Comparison of ENCODE assay signal across 18 cellular contexts in genomic region chr3:101531473-101532086, GRCh38. TPM values are rescaled to one million over a fixed set of nuclear protein-coding genes. Genes with fewer than 3 reads are reported as not detected.
DNase-seq lines count a peak whose midpoint lies in the region; ATAC-seq, FAIRE-seq and TF ChIP-seq lines count a peak whose summit lies in the region.
"Had no signal": no experiment of that assay in that cellular context is flagged by ENCODE, and none has a peak within 500 bp of the region (broad histone marks: within the 10 kb centered on the region; RNA-seq: fewer than 3 reads in every experiment).

No MANE protein-coding gene starts in this region.

- DNase-seq in activated T-cell treated with anti-CD3 and anti-CD28 coated beads, Interleukin-2, amount 50 U/mL, for 72 hours, result no peak
- no peak for DNase-seq in activated T-cell treated with anti-CD3 and anti-CD28 coated beads, Interleukin-2, amount 50 U/mL, for 1 hour
- DNase-seq in T-helper 17 cell, result no peak
- DNase-seq in K562 (ENCODE audit: extremely low read depth in 1 of 4, low spot score in 3 of 4), result peak in 1 of 4 experiments; percentile 38
- DNase-seq in stimulated activated naive CD8-positive, alpha-beta T cell treated with anti-CD3 and anti-CD28 coated beads, Interleukin-15, Interleukin-2, amounts not matched to agents 100 U/mL and 50 U/mL, for 24 hours, result no peak
- no peak for DNase-seq in stimulated activated CD4-positive, alpha-beta T cell treated with anti-CD3 and anti-CD28 coated beads, Interleukin-2, amount 100 ng/mL, for 24 hours
- no peak for DNase-seq in GM10248 (ENCODE audit: extremely low spot score)
- no peak for DNase-seq in H54 (ENCODE audit: insufficient read length, low spot score)
- DNase-seq: activated CD4-positive, CD25-positive, alpha-beta regulatory T cell; activated gamma-delta T cell; lower lobe of right lung; NCI-H1417; NCI-H446; stimulated activated naive B cell treated with anti-CD40 and anti-IgM and Interleukin-4, amounts not matched to agents 10 μg/mL and 1 μg/mL and 100 μg/mL, for 72 hours had no signal

- peak overlapping the region; percentile 45 to 61 for H3K4me3 Mint-ChIP-seq in activated T-cell treated with anti-CD3 and anti-CD28 coated beads, Interleukin-2, amount 50 U/mL, for 72 hours
- no peak overlapping the region for H3K4me3 Mint-ChIP-seq in T-helper 17 cell
- H3K4me3 Mint-ChIP-seq: stimulated activated naive B cell treated with anti-CD40 and anti-IgM and Interleukin-4, amounts not matched to agents 10 μg/mL and 1 μg/mL and 100 μg/mL, for 72 hours had no signal

- intact Hi-C loops in K562 (cut with micrococcal nuclease), result loop anchor here (2.0 kb wide), 1 partner anchor 19 kb away; the partner anchor contains the start of gene SENP7

- H3K4me1 ChIP-seq in K562 (replicated peaks in 1 of 2; ENCODE audit: control insufficient read depth in 2 of 2, insufficient read depth in 2 of 2, low read length in 2 of 2), result peaks cover 10 to 57% of the 10 kb centered on the region in 2 experiments
- H3K4me1 ChIP-seq: lower lobe of right lung had no signal

- peak overlapping the region; percentile 83 for H3K27ac Mint-ChIP-seq in activated T-cell treated with anti-CD3 and anti-CD28 coated beads, Interleukin-2, amount 50 U/mL, for 72 hours
- peak overlapping the region; percentile 89 for H3K27ac Mint-ChIP-seq in T-helper 17 cell
- H3K27ac Mint-ChIP-seq: stimulated activated naive B cell treated with anti-CD40 and anti-IgM and Interleukin-4, amounts not matched to agents 10 μg/mL and 1 μg/mL and 100 μg/mL, for 72 hours had no signal

- no peak overlapping the region for H3K9ac ChIP-seq in K562 (ENCODE audit: insufficient read depth in 1 of 2, low read depth in 2 of 2, low read length in 2 of 2)

- BruUV-seq in K562 (replicated peaks; lab: Mats Ljungman, UMichigan), result no TSS peak

- peak overlapping the region; percentile 83 for H3K27ac ChIP-seq in K562 (ENCODE audit: extremely low read depth, low read depth, low read length)
- H3K27ac ChIP-seq: lower lobe of right lung, neutrophil, SK-N-MC had no signal

- peak; percentile 79 to 85 for ATAC-seq in activated T-cell treated with anti-CD3 and anti-CD28 coated beads, Interleukin-2, amount 50 U/mL, for 72 hours (replicated peaks in 1 of 2)
- ATAC-seq in T-helper 17 cell (peak; percentile 59), K562 (no peak; the same call in 2 of the 3 replicates)
- peak; percentile 82 for ATAC-seq in stimulated activated naive CD8-positive, alpha-beta T cell treated with anti-CD3 and anti-CD28 coated beads, Interleukin-15, Interleukin-2, amounts not matched to agents 100 U/mL and 50 U/mL, for 24 hours
- ATAC-seq: lower lobe of right lung; sciatic nerve; stimulated activated naive B cell treated with anti-CD40 and anti-IgM and Interleukin-4, amounts not matched to agents 10 μg/mL and 1 μg/mL and 100 μg/mL, for 72 hours had no signal

- POLR2A ChIA-PET in K562 (lab: Yijun Ruan, JAX) (no interaction called here), GM10248 (lab: Yijun Ruan, JAX) (no interaction called here)

- H3K9me3 Mint-ChIP-seq in activated T-cell treated with anti-CD3 and anti-CD28 coated beads, Interleukin-2, amount 50 U/mL, for 72 hours, result peaks cover 2 to 5% of the 10 kb centered on the region in 2 donors
- H3K9me3 Mint-ChIP-seq: stimulated activated naive B cell treated with anti-CD40 and anti-IgM and Interleukin-4, amounts not matched to agents 10 μg/mL and 1 μg/mL and 100 μg/mL, for 72 hours had no signal

- no peak overlapping the region; the same call in 1 of the 2 replicates for H3K4me2 ChIP-seq in K562 (ENCODE audit: insufficient read depth, low read length)

- H3K9me3 ChIP-seq in T-helper 17 cell (ENCODE audit: control insufficient read depth, low read length, poor library complexity, severe bottlenecking) (no peaks in the 10 kb centered on the region), K562 (replicated peaks; ENCODE audit: control insufficient read depth, insufficient read depth, low read depth, low read length) (0 out of 2 replicates have a peak, but pooled peaks cover 2% of the 10 kb centered on the region)
- H3K9me3 ChIP-seq: lower lobe of right lung, neutrophil had no signal

- H3K4me3 ChIP-seq in K562, result no peak overlapping the region
- H3K4me3 ChIP-seq: lower lobe of right lung, SK-N-MC had no signal

- TF ChIP-seq POLR2A in K562 (conservative IDR thresholded peaks at IDR 0.05) (no peak), H54 (IDR thresholded peaks at IDR 0.05; ENCODE audit: low read depth, low read length) (no peak)

- WGBS in K562 (ENCODE audit: insufficient coverage, low coverage, missing lambda C conversion rate), result 0% methylated on average over 2 of the region's 2 CpGs

- peaks cover 0 to 5% of the 10 kb centered on the region in 2 donors for H3K36me3 Mint-ChIP-seq in activated T-cell treated with anti-CD3 and anti-CD28 coated beads, Interleukin-2, amount 50 U/mL, for 72 hours (ENCODE audit: insufficient read depth in 2 of 2)
- no peaks in the 10 kb centered on the region for H3K36me3 Mint-ChIP-seq in T-helper 17 cell (ENCODE audit: low read depth)
- H3K36me3 Mint-ChIP-seq: stimulated activated naive B cell treated with anti-CD40 and anti-IgM and Interleukin-4, amounts not matched to agents 10 μg/mL and 1 μg/mL and 100 μg/mL, for 72 hours had no signal

- no peaks in the 10 kb centered on the region for H3K27me3 Mint-ChIP-seq in activated T-cell treated with anti-CD3 and anti-CD28 coated beads, Interleukin-2, amount 50 U/mL, for 72 hours (ENCODE audit: low read depth)
- H3K27me3 Mint-ChIP-seq in T-helper 17 cell, result no peaks in the 10 kb centered on the region

- H3K79me2 ChIP-seq in K562 (ENCODE audit: control insufficient read depth, insufficient read depth, low read length), result no peaks in the 10 kb centered on the region

- TF ChIP-seq CTCF in K562 (IDR thresholded peaks at IDR 0.05 in 2 of 3, conservative IDR thresholded peaks at IDR 0.05 in 1 of 3; ENCODE audit: insufficient read depth in 2 of 3, low read depth in 1 of 3, low read length in 3 of 3) (no peak), GM10248 (IDR thresholded peaks at IDR 0.05; ENCODE audit: control extremely low read depth, extremely low read depth, low read depth, missing control alignments) (no peak)

- in situ Hi-C loops in K562 (cut with MboI), result no loop called here

- no peak overlapping the region for H2AFZ ChIP-seq in K562 (ENCODE audit: low read depth, low read length)

- CTCF ChIA-PET in K562 (lab: Yijun Ruan, JAX; ENCODE audit: low intra/inter-chr PET ratio) (no interaction called here), GM10248 (lab: Yijun Ruan, JAX) (no interaction called here)

- no peaks in the 10 kb centered on the region for H3K27me3 ChIP-seq in K562 (ENCODE audit: control insufficient read depth in 2 of 2, insufficient read depth in 2 of 2, low read length in 2 of 2)
- H3K27me3 ChIP-seq: neutrophil had no signal

- FAIRE-seq in K562 (lab: Jason Lieb, UNC), result peak; percentile 11
- no peak for FAIRE-seq in H54 (lab: Jason Lieb, UNC)
- FAIRE-seq: bronchial epithelial cell had no signal

- peaks cover 29% of the 10 kb centered on the region for H3K4me1 Mint-ChIP-seq in activated T-cell treated with anti-CD3 and anti-CD28 coated beads, Interleukin-2, amount 50 U/mL, for 72 hours (ENCODE audit: low read depth)
- H3K4me1 Mint-ChIP-seq in T-helper 17 cell, result peaks cover 25% of the 10 kb centered on the region
- H3K4me1 Mint-ChIP-seq: stimulated activated naive B cell treated with anti-CD40 and anti-IgM and Interleukin-4, amounts not matched to agents 10 μg/mL and 1 μg/mL and 100 μg/mL, for 72 hours had no signal

- TF ChIP-seq RAD21 in K562 (CRISPR knock-in tag; conservative IDR thresholded peaks at IDR 0.05 in 1 of 2, IDR thresholded peaks at IDR 0.05 in 1 of 2), result no peak

- TF ChIP-seq EP300 in K562 (IDR thresholded peaks at IDR 0.05; ENCODE audit: low read length), result no peak

- no peaks in the 10 kb centered on the region for H3K9me1 ChIP-seq in K562 (ENCODE audit: control insufficient read depth, insufficient read depth, low read length)

- no peaks in the 10 kb centered on the region for H3K36me3 ChIP-seq in K562 (ENCODE audit: control insufficient read depth, insufficient read depth, low read length)
- H3K36me3 ChIP-seq: lower lobe of right lung, neutrophil had no signal

- no peaks in the 10 kb centered on the region for H4K20me1 ChIP-seq in K562 (replicated peaks; ENCODE audit: control insufficient read depth, insufficient read depth, low read length)

RNA-seq across cellular contexts. Expression of gene SENP7, which starts 18.6 kb away (rescaled TPM):
- 10 to 100 TPM; 26.9 to 27.1 TPM for total RNA-seq in activated T-cell treated with anti-CD3 and anti-CD28 coated beads, Interleukin-2, amount 50 U/mL, for 72 hours
- total RNA-seq in T-helper 17 cell (10 to 100 TPM; 39.0 to 48.3 TPM), K562 (2014; rRNA removed) (7.0 and 8.7 TPM in 2 replicates), K562 (2014; rRNA removed; fragmentation: Illumina TruSeq; extraction: Trizol) (21.9 and 22.4 TPM in 2 replicates), K562 (2015; rRNA removed; fragmentation: Illumina TruSeq; extraction: Trizol) (18.8 and 21.7 TPM in 2 replicates), K562 (2021) (10.7 and 13.6 TPM in 2 replicates)
- 29.4 and 103 TPM in 2 replicates for total RNA-seq in K562 (2011; cell fraction: chromatin; rRNA removed; ENCODE audit: low replicate concordance)
- 12.0 and 19.1 TPM in 2 replicates for total RNA-seq in K562 (2011; cell fraction: nucleolus; rRNA removed)
- 41.1 and 61.4 TPM in 2 replicates for total RNA-seq in K562 (2011; cell fraction: nucleoplasm; rRNA removed)
- polyA plus RNA-seq in K562 (2011; rRNA removed) (19.2 and 20.0 TPM in 2 replicates), K562 (2014; fragmentation: Illumina TruSeq; extraction: Trizol) (10.8 and 13.9 TPM in 2 replicates), K562 (2014; fragmentation: Nextera tagmentation; extraction: Ambion mirVana) (1 to 10 TPM; 4.1 to 8.3 TPM), K562 (2014; rRNA removed) (9.5 and 10.5 TPM in 2 replicates)
- 1.4 and 4.2 TPM in 2 replicates for polyA plus RNA-seq in K562 (2011; cell fraction: cytosol; rRNA removed)
- 25.2 and 41.2 TPM in 2 replicates for polyA plus RNA-seq in K562 (2011; cell fraction: nucleus; rRNA removed)
- 7.6 and 12.3 TPM in 2 replicates for polyA plus RNA-seq in K562 (2012)
- polyA minus RNA-seq in K562 (2011; rRNA and poly(A)+ RNA removed), result 40.7 and 57.5 TPM in 2 replicates
- 7.2 and 7.6 TPM in 2 replicates for polyA minus RNA-seq in K562 (2011; cell fraction: cytosol; rRNA and poly(A)+ RNA removed)
- polyA minus RNA-seq in K562 (2011; cell fraction: nucleus; rRNA and poly(A)+ RNA removed), result 33.8 and 67.3 TPM in 2 replicates

RNA-seq across cellular contexts. Expression of gene TRMT10C, which starts 30.1 kb away (rescaled TPM):
- 10 to 100 TPM; 19.3 to 22.0 TPM for total RNA-seq in activated T-cell treated with anti-CD3 and anti-CD28 coated beads, Interleukin-2, amount 50 U/mL, for 72 hours
- 10 to 100 TPM; 27.8 to 29.5 TPM for total RNA-seq in T-helper 17 cell
- 10.8 and 31.0 TPM in 2 replicates for total RNA-seq in K562 (2011; cell fraction: chromatin; rRNA removed; ENCODE audit: low replicate concordance)
- 10.3 and 11.6 TPM in 2 replicates for total RNA-seq in K562 (2011; cell fraction: nucleolus; rRNA removed)
- total RNA-seq in K562 (2011; cell fraction: nucleoplasm; rRNA removed), result 15.8 and 17.3 TPM in 2 replicates
- total RNA-seq in K562 (2014; rRNA removed), result 39.7 and 50.4 TPM in 2 replicates
- total RNA-seq in K562 (2014; rRNA removed; fragmentation: Illumina TruSeq; extraction: Trizol), result 73.5 and 82.5 TPM in 2 replicates
- total RNA-seq in K562 (2015; rRNA removed; fragmentation: Illumina TruSeq; extraction: Trizol), result 58.5 and 62.5 TPM in 2 replicates
- total RNA-seq in K562 (2021), result 48.6 and 57.9 TPM in 2 replicates
- polyA plus RNA-seq in K562 (2011; rRNA removed), result 42.9 and 65.2 TPM in 2 replicates
- 26.4 and 33.0 TPM in 2 replicates for polyA plus RNA-seq in K562 (2011; cell fraction: cytosol; rRNA removed)
- 9.2 and 15.7 TPM in 2 replicates for polyA plus RNA-seq in K562 (2011; cell fraction: nucleus; rRNA removed)
- 23.1 and 41.6 TPM in 2 replicates for polyA plus RNA-seq in K562 (2012)
- 53.5 and 63.9 TPM in 2 replicates for polyA plus RNA-seq in K562 (2014; fragmentation: Illumina TruSeq; extraction: Trizol)
- polyA plus RNA-seq in K562 (2014; fragmentation: Nextera tagmentation; extraction: Ambion mirVana), result 100 to 1,000 TPM; 101 to 106 TPM
- polyA plus RNA-seq in K562 (2014; rRNA removed), result 59.4 and 61.2 TPM in 2 replicates
- polyA minus RNA-seq in K562 (2011; rRNA and poly(A)+ RNA removed), result 39.7 and 41.9 TPM in 2 replicates
- polyA minus RNA-seq in K562 (2011; cell fraction: cytosol; rRNA and poly(A)+ RNA removed), result 15.9 and 24.2 TPM in 2 replicates
- 8.8 and 18.4 TPM in 2 replicates for polyA minus RNA-seq in K562 (2011; cell fraction: nucleus; rRNA and poly(A)+ RNA removed)

RNA-seq across cellular contexts. Expression of gene PCNP, which starts 42.4 kb away (rescaled TPM):
- 100 to 1,000 TPM; 211 to 242 TPM for total RNA-seq in activated T-cell treated with anti-CD3 and anti-CD28 coated beads, Interleukin-2, amount 50 U/mL, for 72 hours
- total RNA-seq in T-helper 17 cell (100 to 1,000 TPM; 138 to 150 TPM), K562 (2014; rRNA removed) (54.3 and 65.8 TPM in 2 replicates), K562 (2014; rRNA removed; fragmentation: Illumina TruSeq; extraction: Trizol) (150 and 171 TPM in 2 replicates), K562 (2015; rRNA removed; fragmentation: Illumina TruSeq; extraction: Trizol) (101 and 115 TPM in 2 replicates), K562 (2021) (145 and 157 TPM in 2 replicates)
- total RNA-seq in K562 (2011; cell fraction: chromatin; rRNA removed; ENCODE audit: low replicate concordance), result 25.3 and 87.5 TPM in 2 replicates
- 12.5 and 16.1 TPM in 2 replicates for total RNA-seq in K562 (2011; cell fraction: nucleolus; rRNA removed)
- total RNA-seq in K562 (2011; cell fraction: nucleoplasm; rRNA removed), result 43.8 and 82.4 TPM in 2 replicates
- polyA plus RNA-seq in K562 (2011; rRNA removed) (84.4 and 97.5 TPM in 2 replicates), K562 (2014; fragmentation: Illumina TruSeq; extraction: Trizol) (124 and 158 TPM in 2 replicates), K562 (2014; fragmentation: Nextera tagmentation; extraction: Ambion mirVana) (100 to 1,000 TPM; 151 to 170 TPM), K562 (2014; rRNA removed) (85.3 and 95.5 TPM in 2 replicates)
- 10.5 and 31.2 TPM in 2 replicates for polyA plus RNA-seq in K562 (2011; cell fraction: cytosol; rRNA removed)
- polyA plus RNA-seq in K562 (2011; cell fraction: nucleus; rRNA removed), result 22.5 and 31.3 TPM in 2 replicates
- polyA plus RNA-seq in K562 (2012), result 100 and 136 TPM in 2 replicates
- 54.2 and 67.8 TPM in 2 replicates for polyA minus RNA-seq in K562 (2011; rRNA and poly(A)+ RNA removed)
- 24.1 and 24.5 TPM in 2 replicates for polyA minus RNA-seq in K562 (2011; cell fraction: cytosol; rRNA and poly(A)+ RNA removed)
- 10.5 and 26.3 TPM in 2 replicates for polyA minus RNA-seq in K562 (2011; cell fraction: nucleus; rRNA and poly(A)+ RNA removed)
